In genomic region chr2:168008796-168009195, GRCh38 we compare ENCODE assay signal across 21 cellular contexts.
"Had no signal": no experiment of that assay in that cellular context is flagged by ENCODE, and none has a peak within 500 bp of the region (broad histone marks: within the 10 kb centered on the region; RNA-seq: fewer than 3 reads in every experiment).

No MANE protein-coding gene starts in this region.

- ATAC-seq: gastrocnemius medialis, left cardiac atrium, left ventricle myocardium superior had no signal

- H3K27me3 Mint-ChIP-seq: naive B cell, type B pancreatic cell had no signal

- H3K9me3 ChIP-seq: esophagus muscularis mucosa, gastrocnemius medialis, neutrophil, right atrium auricular region, sigmoid colon, stomach had no signal

- H3K27ac Mint-ChIP-seq: naive B cell, type B pancreatic cell had no signal

- H3K4me1 Mint-ChIP-seq: naive B cell had no signal

- H3K4me1 ChIP-seq: esophagus muscularis mucosa, sigmoid colon had no signal

- DNase-seq: effector memory CD4-positive, alpha-beta T cell; gastrocnemius medialis; glutamatergic neuron; kidney; left cardiac atrium; left ventricle myocardium superior; mesenchymal stem cell; midbrain; naive B cell; posterior cingulate gyrus; sigmoid colon; stimulated activated CD4-positive, alpha-beta T cell treated with anti-CD3 and anti-CD28 coated beads, Interleukin-12 subunit alpha, Interleukin-12 subunit beta, amount 100 ng/mL, for 4 hours; stimulated activated naive CD4-positive, alpha-beta T cell; stomach; substantia nigra had no signal

- H3K27me3 ChIP-seq: esophagus muscularis mucosa, gastrocnemius medialis, neutrophil, right atrium auricular region, sigmoid colon, stomach had no signal

- H3K4me3 ChIP-seq: esophagus muscularis mucosa, gastrocnemius medialis, lung, right atrium auricular region, sigmoid colon, skin epidermis, stomach had no signal

- H3K27ac ChIP-seq: esophagus muscularis mucosa, gastrocnemius medialis, neutrophil, right atrium auricular region, sigmoid colon, skin epidermis, stomach had no signal

- H3K36me3 ChIP-seq: gastrocnemius medialis, neutrophil, right atrium auricular region had no signal

- H3K4me3 Mint-ChIP-seq: naive B cell, type B pancreatic cell had no signal
